ENCODE assay signal across 22 cellular contexts in genomic region chr17:6661464-6661848, GRCh38. TPM values are rescaled to one million over a fixed set of nuclear protein-coding genes. Genes with fewer than 3 reads are reported as not detected.
"Had no signal": no experiment of that assay in that cellular context is flagged by ENCODE, and none has a peak within 500 bp of the region (broad histone marks: within the 10 kb centered on the region; RNA-seq: fewer than 3 reads in every experiment).

No MANE protein-coding gene starts in this region.

- H3K27me3 Mint-ChIP-seq: activated CD8-positive, alpha-beta T cell treated with anti-CD3 and anti-CD28 coated beads for 36 hours had no signal

- H3K4me3 ChIP-seq: dorsolateral prefrontal cortex, esophagus squamous epithelium, lower lobe of right lung, mucosa of descending colon, psoas muscle, suprapubic skin had no signal

- H3K27ac Mint-ChIP-seq: activated CD8-positive, alpha-beta T cell treated with anti-CD3 and anti-CD28 coated beads for 36 hours; brain; natural killer cell; type B pancreatic cell had no signal

- ATAC-seq: psoas muscle had no signal

- H3K36me3 ChIP-seq: esophagus squamous epithelium, lower lobe of right lung, spleen, suprapubic skin had no signal

- H3K9me3 Mint-ChIP-seq: activated CD8-positive, alpha-beta T cell treated with anti-CD3 and anti-CD28 coated beads for 36 hours; natural killer cell; type B pancreatic cell had no signal

- H3K9me3 ChIP-seq: esophagus squamous epithelium, lower lobe of right lung, mucosa of descending colon, psoas muscle, spleen, suprapubic skin had no signal

- H3K4me3 Mint-ChIP-seq: activated CD8-positive, alpha-beta T cell treated with anti-CD3 and anti-CD28 coated beads for 36 hours; natural killer cell; type B pancreatic cell had no signal

- H3K4me1 ChIP-seq: lower lobe of right lung, psoas muscle had no signal

- H3K36me3 Mint-ChIP-seq: brain, natural killer cell, type B pancreatic cell had no signal

- DNase-seq: activated CD4-positive, alpha-beta T cell treated with anti-CD3 and anti-CD28 coated beads for 4 hours; activated naive CD4-positive, alpha-beta T cell treated with anti-CD3 and anti-CD28 coated beads, Interleukin-2, amount 50 U/mL, for 16 hours; amniotic stem cell; esophagus squamous epithelium; foreskin fibroblast; glutamatergic neuron; left cardiac atrium; lower lobe of right lung; mucosa of descending colon; natural killer cell; psoas muscle; spleen; stimulated activated CD4-positive, alpha-beta T cell treated with anti-CD3 and anti-CD28 coated beads, Interleukin-1b, Interleukin-23, amount 100 ng/mL, for 48 hours; stimulated activated naive CD8-positive, alpha-beta T cell treated with anti-CD3 and anti-CD28 coated beads, Interleukin-15, Interleukin-2, amounts not matched to agents 100 U/mL and 50 U/mL, for 24 hours; SW 1271; T1000 had no signal

- H3K27ac ChIP-seq: esophagus squamous epithelium, lower lobe of right lung, psoas muscle, suprapubic skin, VCaP had no signal

RNA-seq across cellular contexts. Expression of gene SLC13A5, which starts 51.7 kb away (rescaled TPM):
- total RNA-seq: activated CD8-positive, alpha-beta T cell treated with anti-CD3 and anti-CD28 coated beads for 36 hours; lower lobe of right lung; mucosa of descending colon; natural killer cell had no signal
